ENCODE assay signal across 12 cellular contexts in genomic region chr14:93788307-93788556, GRCh38. TPM values are rescaled to one million over a fixed set of nuclear protein-coding genes. Genes with fewer than 3 reads are reported as not detected.
DNase-seq lines count a peak whose midpoint lies in the region; ATAC-seq and TF ChIP-seq lines count a peak whose summit lies in the region.
"Had no signal": no experiment of that assay in that cellular context is flagged by ENCODE, and none has a peak within 500 bp of the region (broad histone marks: within the 10 kb centered on the region; RNA-seq: fewer than 3 reads in every experiment).

TSS of gene PRIMA1 (minus strand) at chr14:93788485. CDS start at chr14:93787718, 767 bp downstream.

- peaks cover 5% of the 10 kb centered on the region for H3K36me3 Mint-ChIP-seq in MCF 10A (ENCODE audit: insufficient read depth, unreplicated experiment)

- H3K4me3 ChIP-seq in GM23248 (peak within 1 kb of the TSS; percentile 63), kidney epithelial cell (ENCODE audit: low read depth, low read length) (peak within 1 kb of the TSS; percentile 7), skeletal muscle tissue (ENCODE audit: low read length in 3 of 3) (peak within 1 kb of the TSS in 2 of 3 donors; percentile 64 to 66), left lung (peak within 1 kb of the TSS in 1 of 2 donors; percentile 33)

- no peak within 1 kb of the TSS for H3K27ac ChIP-seq in GM23248
- H3K27ac ChIP-seq in skeletal muscle tissue (ENCODE audit: low read depth, low read length): no peak within 1 kb of the TSS
- H3K27ac ChIP-seq in left lung: no peak within 1 kb of the TSS

- intact Hi-C loops in MCF 10A (cut with micrococcal nuclease) (loop anchor here (10.0 kb wide), 1 partner anchor 107 kb away; no protein-coding TSS in a partner anchor), left lung (cut with DNase I) (no loop called here)

- peak within 1 kb of the TSS; percentile 45; the same call in 1 of the 2 replicates for H2AFZ ChIP-seq in GM23248

- no peaks in the 10 kb centered on the region for H3K36me3 ChIP-seq in GM23248 (ENCODE audit: low read depth)
- no peaks in the 10 kb centered on the region for H3K36me3 ChIP-seq in kidney epithelial cell (ENCODE audit: control insufficient read depth, insufficient read depth, low read length)
- no peaks in the 10 kb centered on the region for H3K36me3 ChIP-seq in skeletal muscle tissue (ENCODE audit: control insufficient read depth in 3 of 3, insufficient read depth in 3 of 3, low read length in 3 of 3)
- no peaks in the 10 kb centered on the region for H3K36me3 ChIP-seq in left lung

- no peak within 1 kb of the TSS for H3K27ac Mint-ChIP-seq in MCF 10A (ENCODE audit: low read depth, unreplicated experiment)
- H3K27ac Mint-ChIP-seq: stimulated activated naive CD8-positive, alpha-beta T cell treated with anti-CD3 and anti-CD28 coated beads, Interleukin-15, Interleukin-2, amounts not matched to agents 100 ng/mL and 50 ng/mL, for 24 hours had no signal

- no peak for ATAC-seq in GM21737 (IDR thresholded peaks at IDR 0.05; ENCODE audit: unreplicated experiment)
- ATAC-seq in left lung: no peak

- no peaks in the 10 kb centered on the region for H3K79me2 ChIP-seq in GM23248 (ENCODE audit: insufficient read depth)

- H3K9me2 ChIP-seq in GM23248 (ENCODE audit: insufficient read depth): no peaks in the 10 kb centered on the region

- CTCF ChIA-PET in MCF 10A (lab: Yijun Ruan, JAX): interaction anchor here (0.6 to 1.6 kb wide), 5 partner anchors 9 to 132 kb away, joined by 3 to 5 read pairs (median 3); no protein-coding TSS in a partner anchor

- H4K20me1 ChIP-seq in GM23248 (ENCODE audit: insufficient read depth): no peaks in the 10 kb centered on the region

- no peaks in the 10 kb centered on the region for H3K4me1 ChIP-seq in GM23248 (ENCODE audit: insufficient read depth)
- H3K4me1 ChIP-seq in skeletal muscle tissue (ENCODE audit: control insufficient read depth in 3 of 3, insufficient read depth in 3 of 3, low read length in 3 of 3): peaks cover 7 to 10% (median 8%) of the 10 kb centered on the region in 3 donors
- H3K4me1 ChIP-seq in left lung: peaks cover 0 to 11% of the 10 kb centered on the region in 2 donors

- POLR2A ChIA-PET in MCF 10A (lab: Yijun Ruan, JAX): no interaction called here

- no peak within 1 kb of the TSS for H3K4me2 ChIP-seq in GM23248 (ENCODE audit: unreplicated experiment)

- H3K9ac ChIP-seq in GM23248: no peak within 1 kb of the TSS
- peak within 1 kb of the TSS; percentile 6 to 55 (median 54) for H3K9ac ChIP-seq in skeletal muscle tissue (ENCODE audit: low read depth in 1 of 3, low read length in 3 of 3)

- in situ Hi-C loops in GM23248 (cut with MboI): no loop called here

- H3K9me3 ChIP-seq in GM23248 (ENCODE audit: low read depth) (no peaks in the 10 kb centered on the region), skeletal muscle tissue (ENCODE audit: control insufficient read depth in 3 of 3, low read length in 3 of 3) (no peaks in the 10 kb centered on the region), left lung (no peaks in the 10 kb centered on the region)

- peak within 1 kb of the TSS; percentile 56 for H3K4me3 Mint-ChIP-seq in MCF 10A (ENCODE audit: unreplicated experiment)
- H3K4me3 Mint-ChIP-seq: stimulated activated naive CD8-positive, alpha-beta T cell treated with anti-CD3 and anti-CD28 coated beads, Interleukin-15, Interleukin-2, amounts not matched to agents 100 ng/mL and 50 ng/mL, for 24 hours had no signal

- H3K27me3 Mint-ChIP-seq in MCF 10A (ENCODE audit: insufficient read depth, unreplicated experiment): no peaks in the 10 kb centered on the region

- no peaks in the 10 kb centered on the region for H3K4me1 Mint-ChIP-seq in MCF 10A (ENCODE audit: insufficient read depth, unreplicated experiment)

- H3K9me3 Mint-ChIP-seq in MCF 10A (ENCODE audit: unreplicated experiment): no peaks in the 10 kb centered on the region
- H3K9me3 Mint-ChIP-seq: stimulated activated naive CD8-positive, alpha-beta T cell treated with anti-CD3 and anti-CD28 coated beads, Interleukin-15, Interleukin-2, amounts not matched to agents 100 ng/mL and 50 ng/mL, for 24 hours had no signal

- no TSS peak for BruUV-seq in MCF 10A (replicated peaks; lab: Mats Ljungman, UMichigan)

- DNase-seq in GM23248 (no peak), MCF 10A (ENCODE audit: unreplicated experiment) (no peak), kidney epithelial cell (ENCODE audit: low read depth) (no peak), left lung (no peak), dermis blood vessel endothelial cell (no peak)
- DNase-seq in NK-92 treated with Interleukin-12 subunit alpha and Interleukin-12 subunit beta, amount 100 ng/mL, for 24 hours (lab: John Stamatoyannopoulos, UW): no peak
- DNase-seq: DND-41, MV-4-11 had no signal

- H3K27me3 ChIP-seq in GM23248 (replicated peaks; ENCODE audit: insufficient read depth): peaks cover 16% of the 10 kb centered on the region
- H3K27me3 ChIP-seq in kidney epithelial cell (ENCODE audit: control insufficient read depth, insufficient read depth, low read length): peaks cover 36% of the 10 kb centered on the region
- peaks cover 0 to 19% (median 12%) of the 10 kb centered on the region in 3 donors for H3K27me3 ChIP-seq in skeletal muscle tissue (ENCODE audit: control insufficient read depth in 3 of 3, insufficient read depth in 3 of 3, low read length in 3 of 3)
- H3K27me3 ChIP-seq in left lung: peaks cover 24 to 78% of the 10 kb centered on the region in 2 donors

- WGBS in GM23248 (ENCODE audit: low coverage in 1 of 2, low lambda C conversion rate in 2 of 2, missing lambda C conversion rate in 2 of 2), 2 experiments: 0 to 1% methylated on average over 1 to 23 of the region's 23 CpGs

- TF ChIP-seq CTCF in MCF 10A (IDR thresholded peaks at IDR 0.05; ENCODE audit: unreplicated experiment) (no peak), kidney epithelial cell (IDR thresholded peaks at IDR 0.05; ENCODE audit: insufficient read depth, low read length, poor library complexity, severe bottlenecking) (no peak), left lung (IDR thresholded peaks at IDR 0.05) (no peak)

- no peaks in the 10 kb centered on the region for H3F3A ChIP-seq in GM23248 (ENCODE audit: insufficient read depth)

RNA-seq across cellular contexts. Expression of gene PRIMA1, which starts in this region (rescaled TPM):
- total RNA-seq in GM23248 (2014; rRNA removed; shearing (Covaris generic)): 0.43 TPM in 1 of 2 replicates, not detected in the other
- not detected in 2 replicates for polyA plus RNA-seq in GM23248 (2016; fragmentation: Nextera tagmentation; extraction: Ambion mirVana)
- total RNA-seq in MCF 10A (2022) (0.07 TPM in 1 of 2 replicates, not detected in the other), kidney epithelial cell (not detected in 2 replicates), skeletal muscle tissue (0.52 TPM), left lung (under 1 TPM; 0.15 to 0.47 TPM), dermis blood vessel endothelial cell (not detected in 2 replicates)
- total RNA-seq: pulmonary artery endothelial cell had no signal
